10 cellular contexts compared by ENCODE assay signal in genomic region chr14:90193925-90194324, GRCh38.
DNase-seq lines count a peak whose midpoint lies in the region; ATAC-seq and TF ChIP-seq lines count a peak whose summit lies in the region.
"Had no signal": no experiment of that assay in that cellular context is flagged by ENCODE, and none has a peak within 500 bp of the region (broad histone marks: within the 10 kb centered on the region; RNA-seq: fewer than 3 reads in every experiment).

No MANE protein-coding gene starts in this region.

- no peak overlapping the region for H3K4me3 ChIP-seq in GM23338
- H3K4me3 ChIP-seq: suprapubic skin had no signal

- peak; percentile 83 to 86 for TF ChIP-seq CTCF in GM23338 (conservative IDR thresholded peaks at IDR 0.05; ENCODE audit: low read depth in 2 of 2)
- TF ChIP-seq CTCF in WTC11 (IDR thresholded peaks at IDR 0.05) = peak; percentile 70
- TF ChIP-seq CTCF in neural crest cell (conservative IDR thresholded peaks at IDR 0.05) = peak; percentile 44

- no peaks in the 10 kb centered on the region for H3K36me3 ChIP-seq in GM23338 (ENCODE audit: insufficient read depth)
- H3K36me3 ChIP-seq: suprapubic skin had no signal

- CTCF ChIA-PET in WTC11 (lab: Charles Lee) = interaction anchor here (0.6 to 2.6 kb wide), 6 partner anchors 9 to 254 kb away, joined by 3 to 8 read pairs (median 4); no protein-coding TSS in a partner anchor

- 0 out of 2 replicates have a peak overlapping the region, but pooled peaks have one; percentile 1 for H2AFZ ChIP-seq in GM23338

- no peaks in the 10 kb centered on the region for H3K4me1 Mint-ChIP-seq in activated CD4-positive, alpha-beta T cell treated with anti-CD3 and anti-CD28 coated beads, Interleukin-2, amount 10 ng/mL, durations not matched to agents 24 days and 14 days
- H3K4me1 Mint-ChIP-seq in GM23338 (no peaks in the 10 kb centered on the region), WTC11 (no peaks in the 10 kb centered on the region), neural crest cell (no peaks in the 10 kb centered on the region)

- no peak overlapping the region for H3K4me2 ChIP-seq in GM23338

- peaks cover 2% of the 10 kb centered on the region for H3K9me3 Mint-ChIP-seq in activated CD4-positive, alpha-beta T cell treated with anti-CD3 and anti-CD28 coated beads, Interleukin-2, amount 10 ng/mL, durations not matched to agents 24 days and 14 days
- H3K9me3 Mint-ChIP-seq in GM23338 (peaks cover 2% of the 10 kb centered on the region; the same call in 1 of the 3 replicates), WTC11 (peaks cover 7% of the 10 kb centered on the region), neural crest cell (no peaks in the 10 kb centered on the region)
- H3K9me3 Mint-ChIP-seq: CD8-positive, alpha-beta T cell had no signal

- DNase-seq in activated CD4-positive, alpha-beta T cell treated with anti-CD3 and anti-CD28 coated beads, Interleukin-2, amount 10 ng/mL, durations not matched to agents 24 days and 14 days = peak; percentile 61
- DNase-seq in activated CD4-positive, alpha-beta T cell treated with anti-CD3 and anti-CD28 coated beads, Interleukin-2, amount 50 U/mL, for 1 hour = no peak
- DNase-seq in GM23338 (ENCODE audit: low spot score) = peak; percentile 81
- peak; percentile 71 for DNase-seq in WTC11 (ENCODE audit: low spot score)
- DNase-seq in neural crest cell (ENCODE audit: low read depth, low spot score) = peak; percentile 4
- DNase-seq in SIG-M5 (lab: John Stamatoyannopoulos, UW) = no peak
- DNase-seq in islet precursor cell = no peak

- peak; percentile 94 for ATAC-seq in GM23338
- peak; percentile 87 for ATAC-seq in WTC11
- no peak for ATAC-seq in HG03469 (IDR thresholded peaks at IDR 0.05; ENCODE audit: unreplicated experiment)
- ATAC-seq: CD8-positive, alpha-beta T cell had no signal

- intact Hi-C loops in activated CD4-positive, alpha-beta T cell treated with anti-CD3 and anti-CD28 coated beads, Interleukin-2, amount 10 ng/mL, durations not matched to agents 24 days and 14 days (cut with micrococcal nuclease) = no loop called here

- no peak overlapping the region for H3K4me3 Mint-ChIP-seq in activated CD4-positive, alpha-beta T cell treated with anti-CD3 and anti-CD28 coated beads, Interleukin-2, amount 10 ng/mL, durations not matched to agents 24 days and 14 days
- H3K4me3 Mint-ChIP-seq in GM23338 = no peak overlapping the region
- no peak overlapping the region for H3K4me3 Mint-ChIP-seq in WTC11
- no peak overlapping the region for H3K4me3 Mint-ChIP-seq in neural crest cell
- H3K4me3 Mint-ChIP-seq: CD8-positive, alpha-beta T cell had no signal

- no peaks in the 10 kb centered on the region for H3K4me1 ChIP-seq in GM23338 (ENCODE audit: insufficient read depth)
- H3K4me1 ChIP-seq: suprapubic skin had no signal

- no peaks in the 10 kb centered on the region for H3K79me2 ChIP-seq in GM23338 (replicated peaks; ENCODE audit: insufficient read depth)

- no peaks in the 10 kb centered on the region for H3K9me2 ChIP-seq in GM23338 (ENCODE audit: insufficient read depth)

- no peaks in the 10 kb centered on the region for H3K27me3 ChIP-seq in GM23338 (ENCODE audit: insufficient read depth)

- H3F3A ChIP-seq in GM23338 (replicated peaks; ENCODE audit: low read depth) = no peaks in the 10 kb centered on the region

- H3K27ac ChIP-seq in GM23338 (ENCODE audit: low read depth) = no peak overlapping the region
- H3K27ac ChIP-seq: suprapubic skin had no signal

- H4K20me1 ChIP-seq in GM23338 (replicated peaks; ENCODE audit: insufficient read depth) = no peaks in the 10 kb centered on the region

- no peaks in the 10 kb centered on the region for H3K36me3 Mint-ChIP-seq in activated CD4-positive, alpha-beta T cell treated with anti-CD3 and anti-CD28 coated beads, Interleukin-2, amount 10 ng/mL, durations not matched to agents 24 days and 14 days (ENCODE audit: low read depth)
- H3K36me3 Mint-ChIP-seq in GM23338 (ENCODE audit: low read depth) = no peaks in the 10 kb centered on the region
- H3K36me3 Mint-ChIP-seq in WTC11 = no peaks in the 10 kb centered on the region
- H3K36me3 Mint-ChIP-seq in neural crest cell (ENCODE audit: low read depth) = no peaks in the 10 kb centered on the region
- H3K36me3 Mint-ChIP-seq: CD8-positive, alpha-beta T cell had no signal

- peaks cover 10% of the 10 kb centered on the region for H3K27me3 Mint-ChIP-seq in activated CD4-positive, alpha-beta T cell treated with anti-CD3 and anti-CD28 coated beads, Interleukin-2, amount 10 ng/mL, durations not matched to agents 24 days and 14 days
- H3K27me3 Mint-ChIP-seq in GM23338 (ENCODE audit: insufficient read depth, low read depth, poor library complexity) (peaks cover 4% of the 10 kb centered on the region), WTC11 (ENCODE audit: low read depth) (no peaks in the 10 kb centered on the region), neural crest cell (ENCODE audit: low read depth) (peaks cover 32% of the 10 kb centered on the region)

- POLR2A ChIA-PET in WTC11 (lab: Charles Lee) = no interaction called here

- H3K27ac Mint-ChIP-seq in activated CD4-positive, alpha-beta T cell treated with anti-CD3 and anti-CD28 coated beads, Interleukin-2, amount 10 ng/mL, durations not matched to agents 24 days and 14 days = no peak overlapping the region
- H3K27ac Mint-ChIP-seq in GM23338 = no peak overlapping the region
- H3K27ac Mint-ChIP-seq in WTC11 = no peak overlapping the region
- no peak overlapping the region for H3K27ac Mint-ChIP-seq in neural crest cell (ENCODE audit: unreplicated experiment)
- H3K27ac Mint-ChIP-seq: CD8-positive, alpha-beta T cell had no signal

TF ChIP-seq in GM23338, 12 proteins besides CTCF, POLR2A, EP300 and RAD21 (continues in another document):
- TF ChIP-seq STAT1 (IDR thresholded peaks at IDR 0.05; ENCODE audit: unreplicated experiment) = no peak
- no peak for TF ChIP-seq ZNF114 (CRISPR knock-in tag; IDR thresholded peaks at IDR 0.05)
- no peak for TF ChIP-seq ETS1 (IDR thresholded peaks at IDR 0.05)
- no peak for TF ChIP-seq POLR2AphosphoS5 (IDR thresholded peaks at IDR 0.05; ENCODE audit: low read depth)
- no peak for TF ChIP-seq EZH2phosphoT487 (IDR thresholded peaks at IDR 0.05; ENCODE audit: unreplicated experiment)
- TF ChIP-seq NANOG (IDR thresholded peaks at IDR 0.05; ENCODE audit: borderline replicate concordance) = no peak

TF ChIP-seq in WTC11, 78 proteins besides CTCF, POLR2A, EP300 and RAD21:
- TF ChIP-seq ZNF396 (CRISPR knock-in tag; IDR thresholded peaks at IDR 0.05; ENCODE audit: borderline replicate concordance) (no peak), TP53 (CRISPR knock-in tag; IDR thresholded peaks at IDR 0.05) (no peak), TEAD4 (CRISPR knock-in tag; IDR thresholded peaks at IDR 0.05) (no peak), MAX (CRISPR knock-in tag; IDR thresholded peaks at IDR 0.05) (no peak), ATF3 (CRISPR knock-in tag; conservative IDR thresholded peaks at IDR 0.05) (no peak), ERG (CRISPR knock-in tag; IDR thresholded peaks at IDR 0.05) (no peak), STAT6 (CRISPR knock-in tag; conservative IDR thresholded peaks at IDR 0.05; ENCODE audit: low read depth) (no peak), RORB (CRISPR knock-in tag; IDR thresholded peaks at IDR 0.05) (no peak), ZBTB21 (CRISPR knock-in tag; IDR thresholded peaks at IDR 0.05; ENCODE audit: borderline replicate concordance) (no peak), ZNF423 (CRISPR knock-in tag; IDR thresholded peaks at IDR 0.05) (no peak)

Comparison
In these comparisons a context has a peak if more than half of its experiments do, and no peak if none do; other contexts are left out.
1. DNase-seq: peak in activated CD4-positive, alpha-beta T cell treated with anti-CD3 and anti-CD28 coated beads, Interleukin-2, amount 10 ng/mL, durations not matched to agents 24 days and 14 days (single experiment), GM23338 (single experiment), WTC11 (single experiment) and neural crest cell (single experiment); none in activated CD4-positive, alpha-beta T cell treated with anti-CD3 and anti-CD28 coated beads, Interleukin-2, amount 50 U/mL, for 1 hour (single experiment), SIG-M5 (single experiment) and islet precursor cell (single experiment).
2. Peak in every context shown above with its lines, with median percentiles within 50 percentile points of each other: CTCF ChIP-seq.